ENCODE assay signal across 1 cellular context in the genomic region with DNA sequence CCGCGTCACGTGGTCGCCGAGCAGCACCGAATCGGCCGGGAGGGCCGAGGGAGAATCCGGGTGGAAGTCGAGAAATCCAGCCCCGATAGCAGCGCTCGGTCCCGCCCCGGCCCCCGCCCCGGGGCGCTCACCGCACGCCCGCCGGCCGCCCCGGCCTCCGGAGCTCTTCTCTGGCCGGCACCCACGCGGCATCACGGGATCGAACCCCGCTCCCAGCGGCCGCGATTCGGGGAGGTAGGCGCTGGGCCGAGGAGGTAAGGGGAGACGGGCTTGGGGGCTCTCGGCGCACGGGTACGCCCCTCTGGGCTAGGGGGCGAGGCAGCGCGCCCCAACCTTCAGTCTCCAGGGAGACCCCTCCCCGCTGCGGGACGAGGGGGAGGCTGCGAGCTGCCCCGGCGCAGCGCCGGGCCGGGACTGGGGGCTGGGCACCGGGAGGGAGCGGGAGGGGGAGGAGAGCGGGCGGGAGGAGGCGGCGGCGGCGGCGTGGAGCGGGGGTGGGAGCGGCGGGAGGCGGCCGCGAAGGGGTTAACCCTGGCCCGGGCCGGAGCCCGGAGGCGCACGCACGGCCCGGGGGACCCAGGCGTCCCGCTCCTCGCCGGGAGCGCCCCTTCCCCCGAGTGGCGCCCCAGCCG.
TF ChIP-seq lines count a peak whose summit lies in the region.

No MANE protein-coding gene starts in this region.

TF ChIP-seq in GM23338, 12 proteins besides CTCF, POLR2A, EP300 and RAD21 (continued from another document):
- TF ChIP-seq, protein P1, sequence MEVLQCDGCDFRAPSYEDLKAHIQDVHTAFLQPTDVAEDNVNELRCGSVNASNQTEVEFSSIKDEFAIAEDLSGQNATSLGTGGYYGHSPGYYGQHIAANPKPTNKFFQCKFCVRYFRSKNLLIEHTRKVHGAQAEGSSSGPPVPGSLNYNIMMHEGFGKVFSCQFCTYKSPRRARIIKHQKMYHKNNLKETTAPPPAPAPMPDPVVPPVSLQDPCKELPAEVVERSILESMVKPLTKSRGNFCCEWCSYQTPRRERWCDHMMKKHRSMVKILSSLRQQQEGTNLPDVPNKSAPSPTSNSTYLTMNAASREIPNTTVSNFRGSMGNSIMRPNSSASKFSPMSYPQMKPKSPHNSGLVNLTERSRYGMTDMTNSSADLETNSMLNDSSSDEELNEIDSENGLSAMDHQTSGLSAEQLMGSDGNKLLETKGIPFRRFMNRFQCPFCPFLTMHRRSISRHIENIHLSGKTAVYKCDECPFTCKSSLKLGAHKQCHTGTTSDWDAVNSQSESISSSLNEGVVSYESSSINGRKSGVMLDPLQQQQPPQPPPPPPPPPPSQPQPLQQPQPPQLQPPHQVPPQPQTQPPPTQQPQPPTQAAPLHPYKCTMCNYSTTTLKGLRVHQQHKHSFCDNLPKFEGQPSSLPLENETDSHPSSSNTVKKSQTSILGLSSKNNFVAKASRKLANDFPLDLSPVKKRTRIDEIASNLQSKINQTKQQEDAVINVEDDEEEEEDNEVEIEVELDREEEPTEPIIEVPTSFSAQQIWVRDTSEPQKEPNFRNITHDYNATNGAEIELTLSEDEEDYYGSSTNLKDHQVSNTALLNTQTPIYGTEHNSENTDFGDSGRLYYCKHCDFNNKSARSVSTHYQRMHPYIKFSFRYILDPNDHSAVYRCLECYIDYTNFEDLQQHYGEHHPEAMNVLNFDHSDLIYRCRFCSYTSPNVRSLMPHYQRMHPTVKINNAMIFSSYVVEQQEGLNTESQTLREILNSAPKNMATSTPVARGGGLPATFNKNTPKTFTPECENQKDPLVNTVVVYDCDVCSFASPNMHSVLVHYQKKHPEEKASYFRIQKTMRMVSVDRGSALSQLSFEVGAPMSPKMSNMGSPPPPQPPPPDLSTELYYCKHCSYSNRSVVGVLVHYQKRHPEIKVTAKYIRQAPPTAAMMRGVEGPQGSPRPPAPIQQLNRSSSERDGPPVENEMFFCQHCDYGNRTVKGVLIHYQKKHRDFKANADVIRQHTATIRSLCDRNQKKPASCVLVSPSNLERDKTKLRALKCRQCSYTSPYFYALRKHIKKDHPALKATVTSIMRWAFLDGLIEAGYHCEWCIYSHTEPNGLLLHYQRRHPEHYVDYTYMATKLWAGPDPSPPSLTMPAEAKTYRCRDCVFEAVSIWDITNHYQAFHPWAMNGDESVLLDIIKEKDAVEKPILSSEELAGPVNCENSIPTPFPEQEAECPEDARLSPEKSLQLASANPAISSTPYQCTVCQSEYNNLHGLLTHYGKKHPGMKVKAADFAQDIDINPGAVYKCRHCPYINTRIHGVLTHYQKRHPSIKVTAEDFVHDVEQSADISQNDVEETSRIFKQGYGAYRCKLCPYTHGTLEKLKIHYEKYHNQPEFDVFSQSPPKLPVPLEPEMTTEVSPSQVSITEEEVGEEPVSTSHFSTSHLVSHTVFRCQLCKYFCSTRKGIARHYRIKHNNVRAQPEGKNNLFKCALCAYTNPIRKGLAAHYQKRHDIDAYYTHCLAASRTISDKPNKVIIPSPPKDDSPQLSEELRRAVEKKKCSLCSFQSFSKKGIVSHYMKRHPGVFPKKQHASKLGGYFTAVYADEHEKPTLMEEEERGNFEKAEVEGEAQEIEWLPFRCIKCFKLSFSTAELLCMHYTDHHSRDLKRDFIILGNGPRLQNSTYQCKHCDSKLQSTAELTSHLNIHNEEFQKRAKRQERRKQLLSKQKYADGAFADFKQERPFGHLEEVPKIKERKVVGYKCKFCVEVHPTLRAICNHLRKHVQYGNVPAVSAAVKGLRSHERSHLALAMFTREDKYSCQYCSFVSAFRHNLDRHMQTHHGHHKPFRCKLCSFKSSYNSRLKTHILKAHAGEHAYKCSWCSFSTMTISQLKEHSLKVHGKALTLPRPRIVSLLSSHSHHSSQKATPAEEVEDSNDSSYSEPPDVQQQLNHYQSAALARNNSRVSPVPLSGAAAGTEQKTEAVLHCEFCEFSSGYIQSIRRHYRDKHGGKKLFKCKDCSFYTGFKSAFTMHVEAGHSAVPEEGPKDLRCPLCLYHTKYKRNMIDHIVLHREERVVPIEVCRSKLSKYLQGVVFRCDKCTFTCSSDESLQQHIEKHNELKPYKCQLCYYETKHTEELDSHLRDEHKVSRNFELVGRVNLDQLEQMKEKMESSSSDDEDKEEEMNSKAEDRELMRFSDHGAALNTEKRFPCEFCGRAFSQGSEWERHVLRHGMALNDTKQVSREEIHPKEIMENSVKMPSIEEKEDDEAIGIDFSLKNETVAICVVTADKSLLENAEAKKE (CRISPR knock-in tag; IDR thresholded peaks at IDR 0.05): no peak
- TF ChIP-seq STAT1 (IDR thresholded peaks at IDR 0.05; ENCODE audit: unreplicated experiment) (no peak), EZH2 (IDR thresholded peaks at IDR 0.05; ENCODE audit: low read depth, unreplicated experiment) (no peak), NANOG (IDR thresholded peaks at IDR 0.05; ENCODE audit: borderline replicate concordance) (no peak), ZNF114 (CRISPR knock-in tag; IDR thresholded peaks at IDR 0.05) (no peak), ETS1 (IDR thresholded peaks at IDR 0.05) (no peak), CREB1 (CRISPR knock-in tag; IDR thresholded peaks at IDR 0.05; ENCODE audit: low read depth) (no peak), ZNF331 (CRISPR knock-in tag; IDR thresholded peaks at IDR 0.05; ENCODE audit: low read depth) (no peak), REST (IDR thresholded peaks at IDR 0.05; ENCODE audit: unreplicated experiment) (no peak)
